In the genomic region with DNA sequence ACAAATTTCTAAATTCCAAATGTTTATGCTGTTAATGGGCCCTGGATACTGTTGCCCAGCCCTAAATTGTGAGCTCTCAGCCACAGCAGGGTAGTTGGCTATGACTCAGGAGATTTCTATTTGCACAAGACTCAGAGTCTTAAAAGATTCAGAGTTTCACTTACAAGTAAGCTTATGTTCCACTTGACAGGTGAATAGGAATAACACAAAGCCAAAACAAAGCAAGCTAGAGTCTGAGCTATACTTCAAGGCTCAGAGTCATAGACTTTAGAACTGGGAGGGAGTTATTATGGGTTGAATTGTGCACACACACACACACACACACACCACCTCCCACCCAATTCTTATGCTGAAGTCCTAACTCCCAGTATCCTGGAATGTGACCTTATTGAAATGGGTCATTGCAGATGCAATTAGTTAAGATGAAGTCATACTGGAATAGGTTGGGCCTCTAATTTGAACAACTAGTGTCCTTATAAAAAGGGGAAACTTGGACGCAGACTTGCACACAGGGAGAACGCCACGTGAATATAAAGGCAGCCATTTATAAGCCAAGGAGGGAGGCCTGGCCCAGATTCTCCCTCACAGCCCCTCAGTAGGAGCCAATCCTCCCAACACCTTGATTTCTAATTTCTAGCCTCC, we compare ENCODE assay signal across 11 cellular contexts. TPM values are rescaled to one million over a fixed set of nuclear protein-coding genes. Genes with fewer than 3 reads are reported as not detected.
DNase-seq lines count a peak whose midpoint lies in the region; ATAC-seq and TF ChIP-seq lines count a peak whose summit lies in the region.
"Had no signal": no experiment of that assay in that cellular context is flagged by ENCODE, and none has a peak within 500 bp of the region (broad histone marks: within the 10 kb centered on the region; RNA-seq: fewer than 3 reads in every experiment).

No MANE protein-coding gene starts in this region.

- no peak overlapping the region for H3K4me2 ChIP-seq in mammary epithelial cell (ENCODE audit: insufficient read depth, low read depth, low read length)

- H3K27me3 Mint-ChIP-seq in activated naive CD4-positive, alpha-beta T cell treated with anti-CD3 and anti-CD28 coated beads, Interleukin-2, amount 10 ng/mL, durations not matched to agents 7 days and 5 days, result peaks cover 10% of the 10 kb centered on the region
- H3K27me3 Mint-ChIP-seq: activated CD4-positive, alpha-beta memory T cell treated with anti-CD3 and anti-CD28 coated beads for 36 hours had no signal

- H2AFZ ChIP-seq in mammary epithelial cell (ENCODE audit: low read depth, low read length), result no peak overlapping the region

- H3K27me3 ChIP-seq in mammary epithelial cell (ENCODE audit: insufficient read depth, low read length), result no peaks in the 10 kb centered on the region
- no peaks in the 10 kb centered on the region for H3K27me3 ChIP-seq in lung (ENCODE audit: control insufficient read depth, insufficient read depth)

- H3K4me3 Mint-ChIP-seq in activated naive CD4-positive, alpha-beta T cell treated with anti-CD3 and anti-CD28 coated beads, Interleukin-2, amount 10 ng/mL, durations not matched to agents 7 days and 5 days, result no peak overlapping the region
- H3K4me3 Mint-ChIP-seq: activated CD4-positive, alpha-beta memory T cell treated with anti-CD3 and anti-CD28 coated beads for 36 hours had no signal

- no peak overlapping the region for H3K9ac ChIP-seq in mammary epithelial cell (ENCODE audit: insufficient read depth, low read length)

- peak; percentile 87 for ATAC-seq in lung (ENCODE audit: insufficient read depth, low FRiP score)
- no peak for ATAC-seq in GM18498 (IDR thresholded peaks at IDR 0.05; ENCODE audit: unreplicated experiment)

- WGBS in mammary epithelial cell (ENCODE audit: low coverage, missing lambda C conversion rate), result 100% methylated on average over 3 of the region's 3 CpGs
- WGBS in lung, 2 donors, result 67 to 77% methylated on average over 3 of the region's 3 CpGs

- H3K27ac Mint-ChIP-seq in activated naive CD4-positive, alpha-beta T cell treated with anti-CD3 and anti-CD28 coated beads, Interleukin-2, amount 10 ng/mL, durations not matched to agents 7 days and 5 days, result no peak overlapping the region
- H3K27ac Mint-ChIP-seq: activated CD4-positive, alpha-beta memory T cell treated with anti-CD3 and anti-CD28 coated beads for 36 hours had no signal

- H3K9me3 ChIP-seq in mammary epithelial cell (replicated peaks; ENCODE audit: insufficient read depth, low read length) (no peaks in the 10 kb centered on the region), lung (ENCODE audit: control insufficient read depth in 2 of 2, insufficient read depth in 1 of 2, low read length in 1 of 2) (no peaks in the 10 kb centered on the region)

- TF ChIP-seq CTCF in AG04449 (IDR thresholded peaks at IDR 0.05; ENCODE audit: insufficient read depth, low read length, missing control alignments) (no peak), mammary epithelial cell (conservative IDR thresholded peaks at IDR 0.05 in 1 of 2, IDR thresholded peaks at IDR 0.05 in 1 of 2; ENCODE audit: extremely low read depth in 1 of 2, insufficient read depth in 1 of 2, low read depth in 1 of 2, low read length in 2 of 2) (no peak), lung (IDR thresholded peaks at IDR 0.05; ENCODE audit: control extremely low read depth, extremely low read depth) (no peak)

- peaks cover 2% of the 10 kb centered on the region for H3K9me3 Mint-ChIP-seq in activated naive CD4-positive, alpha-beta T cell treated with anti-CD3 and anti-CD28 coated beads, Interleukin-2, amount 10 ng/mL, durations not matched to agents 7 days and 5 days
- H3K9me3 Mint-ChIP-seq: activated CD4-positive, alpha-beta memory T cell treated with anti-CD3 and anti-CD28 coated beads for 36 hours had no signal

- H3K27ac ChIP-seq in mammary epithelial cell (ENCODE audit: insufficient read depth, low read depth, low read length) (peak overlapping the region; percentile 31), lung (ENCODE audit: low read depth in 1 of 2, low read length in 1 of 2) (peak overlapping the region in 1 of 2 donors; percentile 57)
- H3K27ac ChIP-seq: skin epidermis had no signal

- no peak overlapping the region for H3K4me3 ChIP-seq in AG04449 (ENCODE audit: low read depth, low read length)
- no peak overlapping the region for H3K4me3 ChIP-seq in mammary epithelial cell (replicated peaks in 1 of 3; ENCODE audit: insufficient read depth in 1 of 3, low read depth in 2 of 3, low read length in 3 of 3)
- no peak overlapping the region for H3K4me3 ChIP-seq in lung
- H3K4me3 ChIP-seq: skin epidermis had no signal

- dilution Hi-C loops in mammary epithelial cell (cut with HindIII; ENCODE audit: low sequenced_read_pairs), result no loop called here

- in situ Hi-C loops in mammary epithelial cell (cut with MboI; ENCODE audit: low sequenced_read_pairs in 2 of 2), result no loop called here

- H3K4me1 ChIP-seq in mammary epithelial cell (ENCODE audit: insufficient read depth, low read length) (peaks cover 8% of the 10 kb centered on the region), lung (ENCODE audit: control insufficient read depth in 2 of 2, insufficient read depth in 2 of 2, low read length in 2 of 2) (no peaks in the 10 kb centered on the region)

- no peaks in the 10 kb centered on the region for H3K79me2 ChIP-seq in mammary epithelial cell (ENCODE audit: insufficient read depth, low read length)

- POLR2A ChIA-PET in AG04449 (lab: Yijun Ruan, JAX), result no interaction called here

- H3K36me3 Mint-ChIP-seq in activated naive CD4-positive, alpha-beta T cell treated with anti-CD3 and anti-CD28 coated beads, Interleukin-2, amount 10 ng/mL, durations not matched to agents 7 days and 5 days, result no peaks in the 10 kb centered on the region
- H3K36me3 Mint-ChIP-seq: activated CD4-positive, alpha-beta memory T cell treated with anti-CD3 and anti-CD28 coated beads for 36 hours had no signal

- H4K20me1 ChIP-seq in mammary epithelial cell (ENCODE audit: insufficient read depth, low read length), result no peaks in the 10 kb centered on the region

- no peaks in the 10 kb centered on the region for H3K4me1 Mint-ChIP-seq in activated naive CD4-positive, alpha-beta T cell treated with anti-CD3 and anti-CD28 coated beads, Interleukin-2, amount 10 ng/mL, durations not matched to agents 7 days and 5 days

- CTCF ChIA-PET in AG04449 (lab: Yijun Ruan, JAX) (no interaction called here), mammary epithelial cell (lab: Charles Lee; ENCODE audit: low non-redundant PET) (no interaction called here)
- CTCF ChIA-PET in activated naive CD4-positive, alpha-beta T cell treated with anti-CD3 and anti-CD28 coated beads, Interleukin-2, amount 10 ng/mL, durations not matched to agents 7 days and 5 days (lab: Charles Lee), result interaction anchor here (1.0 to 1.1 kb wide), 2 partner anchors 11 to 77 kb away, joined by 3 read pairs; no protein-coding TSS in a partner anchor

- DNase-seq in AG04449 (ENCODE audit: low read depth, low spot score), result peak; percentile 50
- DNase-seq in HS-5 (ENCODE audit: low read depth), result peak; percentile 60
- DNase-seq in mammary epithelial cell, result peak; percentile 88
- no peak for DNase-seq in lung (ENCODE audit: low spot score)
- DNase-seq in inferior parietal cortex (ENCODE audit: extremely low spot score), result no peak
- DNase-seq in activated naive CD4-positive, alpha-beta T cell treated with anti-CD3 and anti-CD28 coated beads, Interleukin-2, amount 10 ng/mL, durations not matched to agents 7 days and 5 days, result no peak
- DNase-seq in NCI-H146 treated with DMSO at 0.1 percent for 48 hours (lab: John Stamatoyannopoulos, UW; ENCODE audit: unreplicated experiment), result no peak
- DNase-seq: activated CD4-positive, alpha-beta memory T cell treated with anti-CD3 and anti-CD28 coated beads for 36 hours; NCI-H2029 had no signal

- intact Hi-C loops in mammary epithelial cell (cut with micrococcal nuclease), result no loop called here

- no peaks in the 10 kb centered on the region for H3K36me3 ChIP-seq in mammary epithelial cell (ENCODE audit: insufficient read depth, low read length)
- no peaks in the 10 kb centered on the region for H3K36me3 ChIP-seq in lung (ENCODE audit: control insufficient read depth in 2 of 2, insufficient read depth in 2 of 2, low read length in 2 of 2)

- BruUV-seq in mammary epithelial cell (replicated peaks; lab: Mats Ljungman, UMichigan), result no TSS peak

RNA-seq across cellular contexts. Expression of a gene that starts 30.2 kb away (rescaled TPM):
- total RNA-seq in mammary epithelial cell (100 to 1,000 TPM; 155 to 218 TPM), lung (100 to 1,000 TPM; 170 to 273 TPM)
- polyA plus RNA-seq in mammary epithelial cell (254 TPM), lung (100 to 1,000 TPM; 219 to 347 TPM)
- polyA minus RNA-seq in mammary epithelial cell, result 257 TPM

Comparison
In these comparisons a context has a peak if more than half of its experiments do, and no peak if none do; other contexts are left out.
1. DNase-seq: peak in AG04449 (single experiment), HS-5 (single experiment) and mammary epithelial cell (single experiment); none in lung (single experiment), inferior parietal cortex (single experiment), activated naive CD4-positive, alpha-beta T cell treated with anti-CD3 and anti-CD28 coated beads, Interleukin-2, amount 10 ng/mL, durations not matched to agents 7 days and 5 days (single experiment) and NCI-H146 treated with DMSO at 0.1 percent for 48 hours (single experiment).